Comparison of ENCODE assay signal across 17 cellular contexts in the genomic region with DNA sequence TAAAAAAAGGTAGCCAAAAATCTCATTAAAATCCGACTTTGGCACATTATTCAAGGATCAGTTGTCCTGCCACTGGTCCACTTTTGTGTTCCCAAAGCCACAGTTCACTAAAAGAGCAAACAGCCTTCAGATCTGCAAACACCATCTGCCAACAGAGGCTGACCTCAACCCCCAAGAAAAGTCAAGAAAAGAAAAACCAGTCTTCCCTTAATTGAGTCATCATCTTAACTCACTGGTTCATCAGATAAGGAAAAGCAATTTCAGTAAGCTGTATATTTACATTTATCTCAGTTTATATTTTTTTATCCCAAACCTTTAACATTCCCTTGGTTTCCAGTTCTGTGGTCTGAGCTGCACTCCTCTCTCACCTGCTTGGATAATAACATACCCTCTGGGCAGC. TPM values are rescaled to one million over a fixed set of nuclear protein-coding genes. Genes with fewer than 3 reads are reported as not detected.
DNase-seq lines count a peak whose midpoint lies in the region; ATAC-seq and TF ChIP-seq lines count a peak whose summit lies in the region.
"Had no signal": no experiment of that assay in that cellular context is flagged by ENCODE, and none has a peak within 500 bp of the region (broad histone marks: within the 10 kb centered on the region; RNA-seq: fewer than 3 reads in every experiment).

No MANE protein-coding gene starts in this region.

- H3K9me3 ChIP-seq in right atrium auricular region, result no peaks in the 10 kb centered on the region
- H3K9me3 ChIP-seq: SJSA1, spleen had no signal

- H3K36me3 ChIP-seq in urinary bladder (ENCODE audit: insufficient read depth) (no peaks in the 10 kb centered on the region), right atrium auricular region (no peaks in the 10 kb centered on the region)
- H3K36me3 ChIP-seq: SJSA1, spleen had no signal

- DNase-seq in NCI-H1092 treated with DMSO at 0.1 percent for 48 hours (lab: John Stamatoyannopoulos, UW) (peak; percentile 11), NCI-H1092 (lab: John Stamatoyannopoulos, UW) (no peak), OCI-M1 (lab: John Stamatoyannopoulos, UW) (peak; percentile 4), epithelial cell of esophagus (ENCODE audit: low read depth) (peak; percentile 42), right atrium auricular region (ENCODE audit: low spot score) (no peak)
- no peak for DNase-seq in stimulated activated CD4-positive, alpha-beta T cell treated with anti-CD3 and anti-CD28 coated beads, Interleukin-4, amount 100 ng/mL, for 1 hour
- DNase-seq: activated CD4-positive, alpha-beta T cell treated with anti-CD3 and anti-CD28 coated beads for 36 hours; activated CD8-positive, alpha-beta memory T cell treated with anti-CD3 and anti-CD28 coated beads, Interleukin-2, amount 50 U/mL, for 4 hours; activated gamma-delta T cell; DMS79; hypothalamus; NCI-H2029 treated with DMSO at 0.1 percent for 48 hours; NCI-H510A treated with DMSO at 0.1 percent for 48 hours; spleen had no signal

- WGBS in urinary bladder, result 40% methylated on average over 1 of the region's 1 CpG

- H3K27ac ChIP-seq in urinary bladder (ENCODE audit: low read depth) (peak overlapping the region; percentile 38), right atrium auricular region (no peak overlapping the region)
- H3K27ac ChIP-seq: SJSA1, spleen had no signal

- ATAC-seq in HG03097 (IDR thresholded peaks at IDR 0.05; ENCODE audit: low FRiP score, unreplicated experiment), result no peak
- ATAC-seq: activated CD4-positive, alpha-beta T cell treated with anti-CD3 and anti-CD28 coated beads for 36 hours had no signal

- TF ChIP-seq CTCF in epithelial cell of esophagus (IDR thresholded peaks at IDR 0.05; ENCODE audit: insufficient read depth, low read depth, low read length, missing control alignments), result no peak
- TF ChIP-seq CTCF in right atrium auricular region (IDR thresholded peaks at IDR 0.05), result no peak

- H3K27me3 ChIP-seq in right atrium auricular region, result no peaks in the 10 kb centered on the region

- no peaks in the 10 kb centered on the region for H3K4me1 ChIP-seq in urinary bladder (ENCODE audit: insufficient read depth)
- H3K4me1 ChIP-seq in right atrium auricular region, result no peaks in the 10 kb centered on the region
- H3K4me1 ChIP-seq: spleen had no signal

- no peak overlapping the region for H3K4me3 ChIP-seq in epithelial cell of esophagus (ENCODE audit: low read length)
- H3K4me3 ChIP-seq in urinary bladder (ENCODE audit: low read depth, low read length), result no peak overlapping the region
- H3K4me3 ChIP-seq in right atrium auricular region, result no peak overlapping the region
- H3K4me3 ChIP-seq: SJSA1, spleen had no signal

RNA-seq across cellular contexts. Expression of gene RASEF, which starts 21.2 kb away (rescaled TPM):
- total RNA-seq in urinary bladder (10.9 TPM), right atrium auricular region (under 1 TPM in 1 of 2 donors, not detected in 1; 0.16 TPM)
- polyA plus RNA-seq in urinary bladder, result 1.3 TPM
- total RNA-seq: activated CD4-positive, alpha-beta T cell treated with anti-CD3 and anti-CD28 coated beads for 36 hours had no signal

Comparison
In these comparisons a context has a peak if more than half of its experiments do, and no peak if none do; other contexts are left out.
1. DNase-seq: peak in NCI-H1092 treated with DMSO at 0.1 percent for 48 hours (single experiment), OCI-M1 (single experiment) and epithelial cell of esophagus (single experiment); none in NCI-H1092 (single experiment), right atrium auricular region (single experiment) and stimulated activated CD4-positive, alpha-beta T cell treated with anti-CD3 and anti-CD28 coated beads, Interleukin-4, amount 100 ng/mL, for 1 hour (single experiment).
2. RNA of gene RASEF, which starts 21.2 kb away (total RNA-seq): 10.9 TPM in urinary bladder (single experiment); 0.16 TPM in right atrium auricular region; every median in the first group is over 10 times any median in the second.